Comparison of ENCODE assay signal across 8 cellular contexts in genomic region chr20:25862967-25863530, GRCh38.
DNase-seq lines count a peak whose midpoint lies in the region; ATAC-seq and TF ChIP-seq lines count a peak whose summit lies in the region.
"Not testable (repeated sequence)": the region's sequence is repeated elsewhere in the genome, so short reads cannot be mapped to it uniquely, and the experiment has no call there.

No MANE protein-coding gene starts in this region.

- H3K4me1 Mint-ChIP-seq in neural crest cell: peaks cover 62% of the 10 kb centered on the region
- peaks cover 80% of the 10 kb centered on the region for H3K4me1 Mint-ChIP-seq in stimulated activated memory B cell treated with anti-CD40 and anti-IgM and Interleukin-4, amounts not matched to agents 10 μg/mL and 1 μg/mL and 100 μg/mL, for 72 hours

- peak in 1 of 2 donors; percentile 30 for ATAC-seq in activated naive CD4-positive, alpha-beta T cell treated with anti-CD3 and anti-CD28 coated beads, Interleukin-2, amount 50 U/mL, for 72 hours
- not testable (repeated sequence) for ATAC-seq in stimulated activated memory B cell treated with anti-CD40 and anti-IgM and Interleukin-4, amounts not matched to agents 10 μg/mL and 1 μg/mL and 100 μg/mL, for 72 hours

- POLR2A ChIA-PET in HEK293T (lab: Yijun Ruan, JAX): not testable (repeated sequence)

- CTCF ChIA-PET in HEK293T (lab: Yijun Ruan, JAX): not testable (repeated sequence)

- H3K4me3 Mint-ChIP-seq in neural crest cell: peak overlapping the region; percentile 87
- peak overlapping the region; percentile 78 for H3K4me3 Mint-ChIP-seq in stimulated activated memory B cell treated with anti-CD40 and anti-IgM and Interleukin-4, amounts not matched to agents 10 μg/mL and 1 μg/mL and 100 μg/mL, for 72 hours

- DNase-seq in DMS53 (lab: John Stamatoyannopoulos, UW): peak; percentile 90
- peak; percentile 60 for DNase-seq in HEK293T (ENCODE audit: extremely low spot score)
- peak; percentile 63 for DNase-seq in NCI-H1694 treated with DMSO at 0.1 percent for 48 hours (lab: John Stamatoyannopoulos, UW)
- DNase-seq in T follicular helper cell (ENCODE audit: low read depth): peak; percentile 62
- DNase-seq in activated naive CD4-positive, alpha-beta T cell treated with anti-CD3 and anti-CD28 coated beads, Interleukin-2, amount 50 U/mL, for 72 hours (ENCODE audit: low spot score in 2 of 2): peak; percentile 80 to 87
- DNase-seq in globus pallidus (ENCODE audit: low spot score): peak; percentile 87
- DNase-seq in neural crest cell (ENCODE audit: low read depth, low spot score): peak; percentile 90

- peaks cover 74% of the 10 kb centered on the region for H3K27me3 Mint-ChIP-seq in neural crest cell (ENCODE audit: low read depth)
- peaks cover 98% of the 10 kb centered on the region for H3K27me3 Mint-ChIP-seq in stimulated activated memory B cell treated with anti-CD40 and anti-IgM and Interleukin-4, amounts not matched to agents 10 μg/mL and 1 μg/mL and 100 μg/mL, for 72 hours

- H3K36me3 Mint-ChIP-seq in activated naive CD4-positive, alpha-beta T cell treated with anti-CD3 and anti-CD28 coated beads, Interleukin-2, amount 50 U/mL, for 72 hours; neural crest cell (ENCODE audit: low read depth); stimulated activated memory B cell treated with anti-CD40 and anti-IgM and Interleukin-4, amounts not matched to agents 10 μg/mL and 1 μg/mL and 100 μg/mL, for 72 hours: not testable (repeated sequence)

- peak; percentile 22 for TF ChIP-seq CTCF in neural crest cell (conservative IDR thresholded peaks at IDR 0.05)

- not testable (repeated sequence) for H3K9me3 Mint-ChIP-seq in activated naive CD4-positive, alpha-beta T cell treated with anti-CD3 and anti-CD28 coated beads, Interleukin-2, amount 50 U/mL, for 72 hours; neural crest cell; stimulated activated memory B cell treated with anti-CD40 and anti-IgM and Interleukin-4, amounts not matched to agents 10 μg/mL and 1 μg/mL and 100 μg/mL, for 72 hours

- H3K27ac Mint-ChIP-seq in activated naive CD4-positive, alpha-beta T cell treated with anti-CD3 and anti-CD28 coated beads, Interleukin-2, amount 50 U/mL, for 72 hours; neural crest cell (ENCODE audit: unreplicated experiment); stimulated activated memory B cell treated with anti-CD40 and anti-IgM and Interleukin-4, amounts not matched to agents 10 μg/mL and 1 μg/mL and 100 μg/mL, for 72 hours: not testable (repeated sequence)
